ENCODE assay signal across 1 cellular context in genomic region chr19:1605236-1606137, GRCh38.
TF ChIP-seq lines count a peak whose summit lies in the region.

Gene UQCR11, minus strand, starts transcription at chr19:1605462. Its CDS starts 53 bp downstream, at chr19:1605409.

TF ChIP-seq in WTC11, 78 proteins besides CTCF, POLR2A, EP300 and RAD21 (continued from another document and continues in another):
- TF ChIP-seq PRDM15 (CRISPR knock-in tag; IDR thresholded peaks at IDR 0.05) (no peak), ATF1 (CRISPR knock-in tag; IDR thresholded peaks at IDR 0.05) (no peak), E2F5 (CRISPR knock-in tag; IDR thresholded peaks at IDR 0.05) (no peak), GRHL2 (CRISPR knock-in tag; IDR thresholded peaks at IDR 0.05; ENCODE audit: insufficient replicate concordance, severe bottlenecking) (no peak), ZNF671 (CRISPR knock-in tag; IDR thresholded peaks at IDR 0.05) (no peak), AR (CRISPR knock-in tag; IDR thresholded peaks at IDR 0.05) (no peak), ZNF317 (CRISPR knock-in tag; IDR thresholded peaks at IDR 0.05; ENCODE audit: borderline replicate concordance, low read depth) (no peak), FOXP1 (CRISPR knock-in tag; IDR thresholded peaks at IDR 0.05; ENCODE audit: borderline replicate concordance) (0 out of 2 replicates have a peak, but pooled peaks have one; percentile 54), ZNF532 (CRISPR knock-in tag; IDR thresholded peaks at IDR 0.05; ENCODE audit: borderline replicate concordance) (no peak), TEAD1 (CRISPR knock-in tag; IDR thresholded peaks at IDR 0.05) (no peak), E2F1 (CRISPR knock-in tag; IDR thresholded peaks at IDR 0.05) (no peak), ATF2 (CRISPR knock-in tag; IDR thresholded peaks at IDR 0.05; ENCODE audit: borderline replicate concordance, low read depth) (no peak), E2F4 (CRISPR knock-in tag; IDR thresholded peaks at IDR 0.05; ENCODE audit: borderline replicate concordance, low read depth) (no peak), SOX15 (CRISPR knock-in tag; IDR thresholded peaks at IDR 0.05) (no peak), KAT7 (CRISPR knock-in tag; IDR thresholded peaks at IDR 0.05; ENCODE audit: borderline replicate concordance) (no peak), MXD4 (CRISPR knock-in tag; IDR thresholded peaks at IDR 0.05; ENCODE audit: borderline replicate concordance) (no peak), ZBTB21 (CRISPR knock-in tag; IDR thresholded peaks at IDR 0.05; ENCODE audit: borderline replicate concordance) (no peak), CDX4 (CRISPR knock-in tag; IDR thresholded peaks at IDR 0.05; ENCODE audit: borderline replicate concordance) (no peak), ARID4B (CRISPR knock-in tag; IDR thresholded peaks at IDR 0.05; ENCODE audit: borderline replicate concordance) (no peak; the same call in 1 of the 2 replicates), ZSCAN18 (CRISPR knock-in tag; IDR thresholded peaks at IDR 0.05) (no peak), ERG (CRISPR knock-in tag; IDR thresholded peaks at IDR 0.05) (no peak), CREB1 (CRISPR knock-in tag; IDR thresholded peaks at IDR 0.05) (no peak), EMX1 (CRISPR knock-in tag; IDR thresholded peaks at IDR 0.05) (no peak), IRF1 (CRISPR knock-in tag; IDR thresholded peaks at IDR 0.05) (no peak)
